8 cellular contexts compared by ENCODE assay signal in the genomic region with DNA sequence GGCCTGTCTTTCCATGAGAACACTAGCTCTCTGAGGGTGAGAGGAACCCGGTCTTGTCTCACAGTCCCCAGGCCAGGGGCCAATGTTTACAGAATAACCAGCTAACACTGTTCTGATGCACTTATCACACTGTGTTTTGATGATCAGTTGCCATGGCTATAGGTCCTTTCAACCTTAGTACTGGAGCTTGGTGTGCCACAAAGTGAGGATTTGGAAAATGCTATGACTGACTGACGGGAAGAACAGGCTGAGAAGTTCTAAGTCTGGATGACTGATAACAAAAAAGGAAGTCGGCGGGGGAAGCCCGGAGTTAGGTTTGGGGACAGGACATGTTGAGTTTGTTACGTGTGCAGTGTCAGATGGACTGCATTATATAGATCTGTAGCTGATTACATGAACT.
A peak's percentile ranks its signal among the peaks of the same experiment; 100 is the strongest.
DNase-seq lines count a peak whose midpoint lies in the region; ATAC-seq and TF ChIP-seq lines count a peak whose summit lies in the region.
"Had no signal": no experiment of that assay in that cellular context is flagged by ENCODE, and none has a peak within 500 bp of the region (broad histone marks: within the 10 kb centered on the region; RNA-seq: fewer than 3 reads in every experiment).

No MANE protein-coding gene starts in this region.

- H3K4me3 ChIP-seq in lower lobe of right lung, result no peak overlapping the region

- H3K27me3 ChIP-seq in lower lobe of right lung (ENCODE audit: low read depth), result no peaks in the 10 kb centered on the region

- H3K27ac ChIP-seq in lower lobe of right lung, result no peak overlapping the region

- no peaks in the 10 kb centered on the region for H3K36me3 ChIP-seq in lower lobe of right lung

- H3K9me3 ChIP-seq in lower lobe of right lung, result no peaks in the 10 kb centered on the region

- ATAC-seq in GM18861 (IDR thresholded peaks at IDR 0.05; ENCODE audit: unreplicated experiment) (peak; percentile 90), GM21529 (IDR thresholded peaks at IDR 0.05; ENCODE audit: unreplicated experiment) (peak; percentile 91), HG03558 (IDR thresholded peaks at IDR 0.05; ENCODE audit: extremely low read depth, unreplicated experiment) (peak; percentile 85), lower lobe of right lung (peak; percentile 79 to 88)

- no peaks in the 10 kb centered on the region for H3K4me1 ChIP-seq in lower lobe of right lung

- intact Hi-C loops in lower lobe of right lung (cut with DNase I), result no loop called here

- TF ChIP-seq CTCF in lower lobe of right lung (IDR thresholded peaks at IDR 0.05), result no peak

- DNase-seq in lower lobe of right lung, result no peak
- DNase-seq in NCI-H82 treated with DMSO at 0.1 percent for 48 hours (lab: John Stamatoyannopoulos, UW; ENCODE audit: unreplicated experiment), result no peak
- DNase-seq in NCI-H345 treated with DMSO at 0.1 percent for 48 hours (lab: John Stamatoyannopoulos, UW; ENCODE audit: unreplicated experiment), result no peak
- no peak for DNase-seq in NCI-H526 treated with DMSO at 0.1 percent for 48 hours (lab: John Stamatoyannopoulos, UW)
- DNase-seq: dermis blood vessel endothelial cell had no signal
